ENCODE assay signal across 1 cellular context in the genomic region with DNA sequence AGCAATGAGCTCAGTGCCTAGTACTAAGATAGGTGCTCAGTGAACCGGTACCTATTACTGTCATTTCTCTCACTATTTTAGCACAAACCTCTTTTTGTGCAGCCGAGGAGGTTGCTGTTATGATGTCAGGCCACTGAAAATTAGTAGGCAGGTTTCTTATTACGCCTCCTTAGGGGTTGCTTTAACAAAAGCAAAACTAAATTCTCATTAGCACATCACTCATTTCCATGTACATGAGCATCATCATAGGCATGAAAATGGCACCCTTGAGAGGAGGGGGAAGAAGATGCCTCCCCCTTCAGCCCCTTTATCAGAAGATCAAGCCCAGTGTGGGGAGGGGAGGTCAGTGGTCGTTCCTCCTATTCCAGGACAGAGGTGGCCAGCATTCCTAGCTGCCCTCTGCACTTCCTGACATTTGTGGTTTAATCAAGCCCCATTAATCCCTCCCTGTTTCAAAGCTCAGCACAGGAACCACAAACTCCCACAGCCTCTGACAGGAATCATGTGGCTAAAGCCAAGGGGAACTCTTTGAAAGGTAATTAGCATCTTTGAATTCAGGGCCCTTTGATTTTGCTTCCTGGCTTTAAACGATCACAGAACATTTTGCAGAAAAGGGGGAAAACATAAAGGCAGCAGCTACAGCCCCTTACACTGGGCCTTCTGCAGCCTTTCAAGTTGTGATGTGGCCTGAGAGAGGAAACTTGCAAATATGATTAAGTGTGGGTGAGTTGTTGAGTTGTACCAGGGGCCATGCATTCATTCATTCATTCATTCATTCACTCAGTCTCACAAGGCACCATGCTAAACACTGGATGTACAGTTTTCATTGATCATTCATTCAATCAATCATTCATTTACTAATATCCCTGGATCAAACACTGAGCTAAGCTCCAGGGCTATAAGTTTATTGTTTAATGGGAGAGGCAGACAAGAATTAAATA.
TF ChIP-seq lines count a peak whose summit lies in the region.

No MANE protein-coding gene starts in this region.

TF ChIP-seq in GM12878, 131 proteins besides CTCF, POLR2A, EP300 and RAD21:
- TF ChIP-seq, protein P1, sequence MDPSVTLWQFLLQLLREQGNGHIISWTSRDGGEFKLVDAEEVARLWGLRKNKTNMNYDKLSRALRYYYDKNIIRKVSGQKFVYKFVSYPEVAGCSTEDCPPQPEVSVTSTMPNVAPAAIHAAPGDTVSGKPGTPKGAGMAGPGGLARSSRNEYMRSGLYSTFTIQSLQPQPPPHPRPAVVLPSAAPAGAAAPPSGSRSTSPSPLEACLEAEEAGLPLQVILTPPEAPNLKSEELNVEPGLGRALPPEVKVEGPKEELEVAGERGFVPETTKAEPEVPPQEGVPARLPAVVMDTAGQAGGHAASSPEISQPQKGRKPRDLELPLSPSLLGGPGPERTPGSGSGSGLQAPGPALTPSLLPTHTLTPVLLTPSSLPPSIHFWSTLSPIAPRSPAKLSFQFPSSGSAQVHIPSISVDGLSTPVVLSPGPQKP (IDR thresholded peaks at IDR 0.05; ENCODE audit: low read depth, low read length), result no peak
- TF ChIP-seq KDM1A (IDR thresholded peaks at IDR 0.05; ENCODE audit: borderline replicate concordance) (no peak), RBBP5 (conservative IDR thresholded peaks at IDR 0.05) (no peak), PAX8 (IDR thresholded peaks at IDR 0.05) (no peak), NR2C1 (IDR thresholded peaks at IDR 0.05) (no peak), MTA2 (IDR thresholded peaks at IDR 0.05; ENCODE audit: low read depth) (peak; percentile 35; the same call in 1 of the 2 replicates), JUND (IDR thresholded peaks at IDR 0.05; ENCODE audit: low read depth, low read length) (no peak), ASH2L (IDR thresholded peaks at IDR 0.05; ENCODE audit: borderline replicate concordance, low read depth) (no peak), CREB1 (IDR thresholded peaks at IDR 0.05; ENCODE audit: low read depth) (peak; percentile 79), NR2C2 (IDR thresholded peaks at IDR 0.05; ENCODE audit: borderline replicate concordance, control insufficient read depth, insufficient read length, low read depth) (no peak), USF2 (IDR thresholded peaks at IDR 0.05; ENCODE audit: borderline replicate concordance, low read depth, low read length) (no peak), CBX5 (IDR thresholded peaks at IDR 0.05; ENCODE audit: low read depth) (no peak), CHD4 (IDR thresholded peaks at IDR 0.05) (no peak), IKZF2 (IDR thresholded peaks at IDR 0.05) (peak in 1 of 2 experiments; percentile 34; a peak in 1 of 4 replicates), ZZZ3 (IDR thresholded peaks at IDR 0.05; ENCODE audit: control insufficient read depth, insufficient read length, low read depth) (no peak), CREM (IDR thresholded peaks at IDR 0.05; ENCODE audit: low read depth) (0 out of 2 replicates have a peak, but pooled peaks have one; percentile 22), ZNF24 (IDR thresholded peaks at IDR 0.05) (peak; percentile 92), CHD2 (IDR thresholded peaks at IDR 0.05; ENCODE audit: borderline replicate concordance, low read depth, low read length) (no peak), ATF7 (IDR thresholded peaks at IDR 0.05; ENCODE audit: low read depth) (peak; percentile 53), BRCA1 (IDR thresholded peaks at IDR 0.05; ENCODE audit: low read depth, low read length) (no peak), SP1 (IDR thresholded peaks at IDR 0.05; ENCODE audit: low read depth, low read length) (no peak)
- TF ChIP-seq, protein P2, sequence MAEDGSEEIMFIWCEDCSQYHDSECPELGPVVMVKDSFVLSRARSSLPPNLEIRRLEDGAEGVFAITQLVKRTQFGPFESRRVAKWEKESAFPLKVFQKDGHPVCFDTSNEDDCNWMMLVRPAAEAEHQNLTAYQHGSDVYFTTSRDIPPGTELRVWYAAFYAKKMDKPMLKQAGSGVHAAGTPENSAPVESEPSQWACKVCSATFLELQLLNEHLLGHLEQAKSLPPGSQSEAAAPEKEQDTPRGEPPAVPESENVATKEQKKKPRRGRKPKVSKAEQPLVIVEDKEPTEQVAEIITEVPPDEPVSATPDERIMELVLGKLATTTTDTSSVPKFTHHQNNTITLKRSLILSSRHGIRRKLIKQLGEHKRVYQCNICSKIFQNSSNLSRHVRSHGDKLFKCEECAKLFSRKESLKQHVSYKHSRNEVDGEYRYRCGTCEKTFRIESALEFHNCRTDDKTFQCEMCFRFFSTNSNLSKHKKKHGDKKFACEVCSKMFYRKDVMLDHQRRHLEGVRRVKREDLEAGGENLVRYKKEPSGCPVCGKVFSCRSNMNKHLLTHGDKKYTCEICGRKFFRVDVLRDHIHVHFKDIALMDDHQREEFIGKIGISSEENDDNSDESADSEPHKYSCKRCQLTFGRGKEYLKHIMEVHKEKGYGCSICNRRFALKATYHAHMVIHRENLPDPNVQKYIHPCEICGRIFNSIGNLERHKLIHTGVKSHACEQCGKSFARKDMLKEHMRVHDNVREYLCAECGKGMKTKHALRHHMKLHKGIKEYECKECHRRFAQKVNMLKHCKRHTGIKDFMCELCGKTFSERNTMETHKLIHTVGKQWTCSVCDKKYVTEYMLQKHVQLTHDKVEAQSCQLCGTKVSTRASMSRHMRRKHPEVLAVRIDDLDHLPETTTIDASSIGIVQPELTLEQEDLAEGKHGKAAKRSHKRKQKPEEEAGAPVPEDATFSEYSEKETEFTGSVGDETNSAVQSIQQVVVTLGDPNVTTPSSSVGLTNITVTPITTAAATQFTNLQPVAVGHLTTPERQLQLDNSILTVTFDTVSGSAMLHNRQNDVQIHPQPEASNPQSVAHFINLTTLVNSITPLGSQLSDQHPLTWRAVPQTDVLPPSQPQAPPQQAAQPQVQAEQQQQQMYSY (CRISPR knock-in tag; IDR thresholded peaks at IDR 0.05), result no peak
TF ChIP-seq in GM12878: peak in this region for 6.
